ENCODE assay signal across 8 cellular contexts in the genomic region with DNA sequence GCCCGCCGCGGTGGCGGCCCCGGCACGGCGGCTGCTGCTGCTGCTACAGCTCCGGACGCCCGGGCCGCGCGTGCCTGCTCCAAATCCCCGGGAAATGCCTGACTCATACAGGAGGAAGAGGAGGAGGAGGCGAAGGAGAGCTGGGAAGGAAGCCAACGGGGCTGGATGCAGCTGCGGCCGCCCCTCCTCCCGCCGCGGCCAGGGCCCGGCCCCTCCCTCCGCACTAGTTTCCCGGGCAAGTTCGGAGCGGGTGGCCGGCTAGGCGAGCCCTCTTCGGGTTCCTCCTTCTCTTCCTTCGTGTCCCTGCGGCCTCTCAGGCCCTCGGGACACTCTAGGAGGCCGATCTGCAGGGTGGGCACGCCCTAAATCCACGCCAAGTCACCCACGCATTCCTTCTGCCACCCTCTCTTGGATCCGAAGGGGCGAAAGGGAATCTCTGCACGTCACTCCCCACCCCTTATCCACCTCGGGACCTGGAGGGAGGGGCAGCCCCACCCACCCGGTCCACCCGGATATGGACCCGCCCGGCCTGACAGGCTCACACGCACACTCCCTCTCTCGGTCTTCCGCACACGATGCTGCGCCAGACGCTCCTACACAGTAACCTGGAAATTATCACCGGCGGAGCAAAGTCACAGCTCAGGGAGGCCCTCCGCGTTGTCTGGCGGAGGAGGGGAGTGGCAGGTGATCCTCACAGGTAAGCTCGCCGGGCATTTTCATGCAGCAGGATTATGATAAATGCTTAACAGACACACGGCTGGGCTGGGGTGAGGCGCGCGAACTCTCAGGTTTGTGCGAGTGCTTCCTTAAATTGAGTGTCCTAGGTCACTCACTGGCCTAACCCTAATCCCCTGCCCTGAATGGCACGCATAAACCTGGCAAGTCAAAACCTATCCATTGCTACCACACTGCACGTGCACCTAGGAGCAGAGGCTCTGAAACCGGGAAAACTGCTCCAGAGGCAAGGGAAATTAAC. TPM values are rescaled to one million over a fixed set of nuclear protein-coding genes. Genes with fewer than 3 reads are reported as not detected.
DNase-seq lines count a peak whose midpoint lies in the region; ATAC-seq and TF ChIP-seq lines count a peak whose summit lies in the region.

A gene with protein sequence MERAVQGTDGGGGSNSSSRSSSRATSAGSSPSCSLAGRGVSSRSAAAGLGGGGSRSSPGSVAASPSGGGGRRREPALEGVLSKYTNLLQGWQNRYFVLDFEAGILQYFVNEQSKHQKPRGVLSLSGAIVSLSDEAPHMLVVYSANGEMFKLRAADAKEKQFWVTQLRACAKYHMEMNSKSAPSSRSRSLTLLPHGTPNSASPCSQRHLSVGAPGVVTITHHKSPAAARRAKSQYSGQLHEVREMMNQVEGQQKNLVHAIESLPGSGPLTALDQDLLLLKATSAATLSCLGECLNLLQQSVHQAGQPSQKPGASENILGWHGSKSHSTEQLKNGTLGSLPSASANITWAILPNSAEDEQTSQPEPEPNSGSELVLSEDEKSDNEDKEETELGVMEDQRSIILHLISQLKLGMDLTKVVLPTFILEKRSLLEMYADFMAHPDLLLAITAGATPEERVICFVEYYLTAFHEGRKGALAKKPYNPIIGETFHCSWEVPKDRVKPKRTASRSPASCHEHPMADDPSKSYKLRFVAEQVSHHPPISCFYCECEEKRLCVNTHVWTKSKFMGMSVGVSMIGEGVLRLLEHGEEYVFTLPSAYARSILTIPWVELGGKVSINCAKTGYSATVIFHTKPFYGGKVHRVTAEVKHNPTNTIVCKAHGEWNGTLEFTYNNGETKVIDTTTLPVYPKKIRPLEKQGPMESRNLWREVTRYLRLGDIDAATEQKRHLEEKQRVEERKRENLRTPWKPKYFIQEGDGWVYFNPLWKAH (minus strand): TSS at position 57 of the 976 bp plus-strand sequence. CDS start 83 bp downstream, outside the sequence.
A gene (plus strand): TSS at position 545 of the 976 bp plus-strand sequence. CDS start 7,330 bp downstream, outside the sequence.

- peak; percentile 19 to 90 for TF ChIP-seq POLR2A in adrenal gland (IDR thresholded peaks at IDR 0.05)

- H3K36me3 ChIP-seq in OCI-LY1 (ENCODE audit: insufficient read depth, low read length) (peaks cover 37% of the 10 kb centered on the region), adrenal gland (replicated peaks in 1 of 2) (no peaks in the 10 kb centered on the region)

- TF ChIP-seq CTCF in OCI-LY1 (IDR thresholded peaks at IDR 0.05; ENCODE audit: low read length), result peak; percentile 6; the same call in 1 of the 2 replicates
- TF ChIP-seq CTCF in adrenal gland (IDR thresholded peaks at IDR 0.05), result no peak

- WGBS in adrenal gland, 4 donors, result 5 to 13% (median 7%) methylated on average over 32 to 65 of the region's 65 CpGs

- H3K4me1 ChIP-seq in OCI-LY1 (ENCODE audit: insufficient read depth, low read length, severe bottlenecking) (peaks cover 54% of the 10 kb centered on the region), adrenal gland (replicated peaks in 1 of 2) (peaks cover 0 to 13% of the 10 kb centered on the region in 2 donors)

- H3K9me3 ChIP-seq in OCI-LY1 (ENCODE audit: low read length), result 0 out of 2 replicates have a peak, but pooled peaks cover 3% of the 10 kb centered on the region
- no peaks in the 10 kb centered on the region for H3K9me3 ChIP-seq in adrenal gland (replicated peaks in 1 of 3)

- H3K27ac ChIP-seq in OCI-LY1 (ENCODE audit: low read depth, low read length, poor library complexity, severe bottlenecking) (peak within 1 kb of the TSS; percentile 99), adrenal gland (peak within 1 kb of the TSS; percentile 47 to 98 (median 82))

- H4K20me1 ChIP-seq in OCI-LY1 (ENCODE audit: insufficient read depth, low read length), result no peaks in the 10 kb centered on the region

- peak within 1 kb of the TSS; percentile 68 for H3K4me2 ChIP-seq in OCI-LY1 (ENCODE audit: low read length)

- peak; percentile 28 for ATAC-seq in HG03045 (IDR thresholded peaks at IDR 0.05; ENCODE audit: unreplicated experiment)
- ATAC-seq in Right ventricle myocardium superior (ENCODE audit: poor library complexity), result peak; percentile 96
- ATAC-seq in HG02571 (IDR thresholded peaks at IDR 0.05; ENCODE audit: unreplicated experiment), result no peak

- H3K9me2 ChIP-seq in OCI-LY1 (ENCODE audit: low read depth, low read length), result no peaks in the 10 kb centered on the region

- H2AFZ ChIP-seq in OCI-LY1 (ENCODE audit: low read length), result no peak within 1 kb of the TSS

- intact Hi-C loops in adrenal gland (cut with DNase I) (no loop called here), Right ventricle myocardium superior (cut with DNase I) (no loop called here)

- no peaks in the 10 kb centered on the region for H3K27me3 ChIP-seq in OCI-LY1 (ENCODE audit: insufficient read depth, low read length)
- no peaks in the 10 kb centered on the region for H3K27me3 ChIP-seq in adrenal gland

- H3K4me3 ChIP-seq in OCI-LY1 (ENCODE audit: low read depth, low read length, poor library complexity, severe bottlenecking) (peak within 1 kb of the TSS; percentile 89), adrenal gland (peak within 1 kb of the TSS in 2 of 4 donors; percentile 36 to 95)

- H3F3A ChIP-seq in OCI-LY1 (ENCODE audit: insufficient read depth, low read length), result peaks cover 4% of the 10 kb centered on the region; the same call in 1 of the 2 replicates

- H3K9ac ChIP-seq in OCI-LY1 (ENCODE audit: low read length), result peak within 1 kb of the TSS; percentile 95

- peaks cover 30% of the 10 kb centered on the region; the same call in 1 of the 2 replicates for H3K79me2 ChIP-seq in OCI-LY1 (ENCODE audit: insufficient read depth, low read length)

- peak; percentile 53 for DNase-seq in GM04504 (ENCODE audit: low read depth)
- peak; percentile 90 to 97 (median 95) for DNase-seq in adrenal gland
- DNase-seq in Right ventricle myocardium superior, result peak; percentile 94
- DNase-seq in non-pigmented ciliary epithelial cell (ENCODE audit: low read depth), result peak; percentile 68
- DNase-seq in GM19238 (ENCODE audit: insufficient read length, low spot score), result no peak

RNA-seq across cellular contexts. Expression of the first gene that starts in this region (rescaled TPM):
- total RNA-seq in adrenal gland (10 to 100 TPM in 5 of 8 donors, 1 to 10 TPM in 3; 7.6 to 55.6 (median 13.1) TPM), Right ventricle myocardium superior (5.1 TPM)
- 1 to 10 TPM; 2.0 to 9.6 (median 2.2) TPM for polyA plus RNA-seq in adrenal gland

RNA-seq across cellular contexts. Expression of the second gene that starts in this region (rescaled TPM):
- 1 to 10 TPM in 2 of 8 donors, under 1 TPM in 6; 0.18 to 1.1 (median 0.40) TPM for total RNA-seq in adrenal gland
- polyA plus RNA-seq in adrenal gland, result under 1 TPM; 0.10 to 0.71 (median 0.16) TPM
- 0.08 TPM for total RNA-seq in Right ventricle myocardium superior
